ENCODE assay signal across 27 cellular contexts in genomic region chr19:1673645-1674292, GRCh38. TPM values are rescaled to one million over a fixed set of nuclear protein-coding genes. Genes with fewer than 3 reads are reported as not detected.
DNase-seq lines count a peak whose midpoint lies in the region; ATAC-seq, FAIRE-seq and TF ChIP-seq lines count a peak whose summit lies in the region.
"Had no signal": no experiment of that assay in that cellular context is flagged by ENCODE, and none has a peak within 500 bp of the region (broad histone marks: within the 10 kb centered on the region; RNA-seq: fewer than 3 reads in every experiment).

No MANE protein-coding gene starts in this region.

- WGBS in H1 (ENCODE audit: extremely low coverage in 1 of 2, insufficient coverage in 1 of 2, insufficient read length in 1 of 2, insufficient replicate concordance in 2 of 2, low coverage in 1 of 2, low lambda C conversion rate in 2 of 2, missing lambda C conversion rate in 1 of 2), 2 experiments: 68% methylated on average over 14 of the region's 16 CpGs; no CpG with 5 or more reads in 1 of the 2 experiments

- no peaks in the 10 kb centered on the region for H3K36me3 ChIP-seq in Panc1 (ENCODE audit: control insufficient read depth, insufficient read depth, low read length)
- no peaks in the 10 kb centered on the region for H3K36me3 ChIP-seq in H1 (ENCODE audit: control insufficient read depth in 2 of 4, insufficient read depth in 4 of 4, low read length in 3 of 4)
- H3K36me3 ChIP-seq: esophagus squamous epithelium, gastroesophageal sphincter, right lobe of liver, SJSA1 had no signal

- no peak overlapping the region for H4K8ac ChIP-seq in H1 (ENCODE audit: extremely low read depth, insufficient read depth, low read length)

- H3K4me1 ChIP-seq in Panc1 (ENCODE audit: control insufficient read depth, insufficient read depth, low read length): peaks cover 15% of the 10 kb centered on the region
- H3K4me1 ChIP-seq in H1 (replicated peaks in 1 of 4; ENCODE audit: control insufficient read depth in 3 of 4, insufficient read depth in 4 of 4, low read length in 3 of 4): peaks cover 0 to 11% (median 5%) of the 10 kb centered on the region in 4 experiments; a peak in 5 of 7 replicates

- TF ChIP-seq RAD21 in H1 (IDR thresholded peaks at IDR 0.05 in 1 of 2, conservative IDR thresholded peaks at IDR 0.05 in 1 of 2; ENCODE audit: low read depth in 2 of 2, low read length in 2 of 2): no peak

- no peaks in the 10 kb centered on the region for H3K9me3 Mint-ChIP-seq in Calu3 (ENCODE audit: low read depth, unreplicated experiment)
- H3K9me3 Mint-ChIP-seq: activated naive CD4-positive, alpha-beta T cell treated with anti-CD3 and anti-CD28 coated beads, Interleukin-2, amount 50 U/mL, for 24 hours; activated T-cell treated with anti-CD3 and anti-CD28 coated beads, Interleukin-2, amount 50 U/mL, for 72 hours; effector memory CD8-positive, alpha-beta T cell; GM23338; T-helper 2 cell treated with Interferon-gamma antibody and Interleukin-4, amounts not matched to agents 5 μg/mL and 100 μg/mL, for 36 hours had no signal

- H3K9me3 ChIP-seq in Panc1 (ENCODE audit: control insufficient read depth, insufficient read depth, low read depth, low read length) (no peaks in the 10 kb centered on the region), H1 (ENCODE audit: insufficient read depth in 2 of 2, low read depth in 1 of 2, low read length in 1 of 2) (no peaks in the 10 kb centered on the region)
- H3K9me3 ChIP-seq: esophagus squamous epithelium, gastroesophageal sphincter, right lobe of liver, SJSA1 had no signal

- no peak overlapping the region for H3K4ac ChIP-seq in H1 (replicated peaks; ENCODE audit: insufficient read length, low read depth, low read length)

- H3K36me3 Mint-ChIP-seq in Calu3 (ENCODE audit: insufficient read depth, unreplicated experiment): peaks cover 10% of the 10 kb centered on the region
- H3K36me3 Mint-ChIP-seq: activated naive CD4-positive, alpha-beta T cell treated with anti-CD3 and anti-CD28 coated beads, Interleukin-2, amount 50 U/mL, for 24 hours had no signal

- H3K9ac ChIP-seq in H1 (replicated peaks in 1 of 4; ENCODE audit: extremely low read depth in 1 of 4, low read depth in 3 of 4, low read length in 3 of 4): no peak overlapping the region
- H3K9ac ChIP-seq: KMS-11 had no signal

- peaks cover 0 to 6% of the 10 kb centered on the region in 2 experiments for H4K20me1 ChIP-seq in H1 (replicated peaks in 1 of 2; ENCODE audit: control insufficient read depth in 1 of 2, insufficient read depth in 2 of 2, low read length in 2 of 2)

- peaks cover under 1% of the 10 kb centered on the region for H3K4me1 Mint-ChIP-seq in Calu3 (ENCODE audit: low read depth, unreplicated experiment)
- H3K4me1 Mint-ChIP-seq: GM23338 had no signal

- H3K4me3 Mint-ChIP-seq in Calu3 (ENCODE audit: low read depth, unreplicated experiment): no peak overlapping the region
- H3K4me3 Mint-ChIP-seq: activated naive CD4-positive, alpha-beta T cell treated with anti-CD3 and anti-CD28 coated beads, Interleukin-2, amount 50 U/mL, for 24 hours; effector memory CD8-positive, alpha-beta T cell; GM23338; T-helper 2 cell treated with Interferon-gamma antibody and Interleukin-4, amounts not matched to agents 5 μg/mL and 100 μg/mL, for 36 hours had no signal

- H2AK5ac ChIP-seq in H1 (ENCODE audit: low read depth, low read length): peak overlapping the region; percentile 75; the same call in 1 of the 2 replicates

- H3K56ac ChIP-seq in H1 (replicated peaks; ENCODE audit: insufficient read length, low read depth, low read length): no peak overlapping the region

- TF ChIP-seq CTCF in Calu3 (IDR thresholded peaks at IDR 0.05; ENCODE audit: unreplicated experiment) (no peak), Panc1 (IDR thresholded peaks at IDR 0.05) (no peak), H1 (IDR thresholded peaks at IDR 0.05; ENCODE audit: control extremely low read depth in 1 of 3, insufficient read depth in 1 of 3, low read depth in 1 of 3, low read length in 3 of 3) (no peak), RWPE1 (conservative IDR thresholded peaks at IDR 0.05; ENCODE audit: low read depth) (no peak)

- H3K27ac ChIP-seq in Panc1 (ENCODE audit: low read length) (peak overlapping the region; percentile 77), H1 (ENCODE audit: low read depth, low read length) (no peak overlapping the region), RWPE1 (no peak overlapping the region)
- H3K27ac ChIP-seq: 22Rv1, esophagus squamous epithelium, gastroesophageal sphincter, KMS-11, right lobe of liver, SJSA1 had no signal

- H4K91ac ChIP-seq in H1 (replicated peaks; ENCODE audit: insufficient read length, low read length): no peak overlapping the region

- no peak overlapping the region for H3K4me3 ChIP-seq in Panc1 (ENCODE audit: low read depth in 2 of 2, low read length in 2 of 2)
- H3K4me3 ChIP-seq in H1 (ENCODE audit: extremely low read depth in 1 of 4, insufficient read depth in 2 of 4, low read depth in 3 of 4, low read length in 4 of 4): no peak overlapping the region
- H3K4me3 ChIP-seq: esophagus squamous epithelium, gastroesophageal sphincter, GM23338, right lobe of liver, SJSA1 had no signal

- H3K79me1 ChIP-seq in H1 (ENCODE audit: low read depth, low read length): no peaks in the 10 kb centered on the region

- POLR2A ChIA-PET in Panc1 (lab: Charles Lee): interaction anchor here (0.5 to 0.6 kb wide), 2 partner anchors 87 to 229 kb away, joined by 12 to 14 read pairs; no protein-coding TSS in a partner anchor
- POLR2A ChIA-PET in H1 (lab: Charles Lee; ENCODE audit: partially characterized antibody): interaction anchor here (1.2 to 2.3 kb wide), 2 partner anchors 73 to 83 kb away, joined by 3 to 6 read pairs; no protein-coding TSS in a partner anchor
- POLR2A ChIA-PET in RWPE1 (lab: Yijun Ruan, JAX; ENCODE audit: low non-redundant PET): no interaction called here

- H2BK12ac ChIP-seq in H1 (ENCODE audit: low read depth, low read length): no peak overlapping the region

- TF ChIP-seq EP300 in H1 (IDR thresholded peaks at IDR 0.05; ENCODE audit: borderline replicate concordance in 1 of 2, low read depth in 2 of 2, low read length in 2 of 2): no peak

- 0 out of 2 replicates have a peak overlapping the region, but pooled peaks have one; percentile 80 for H2BK20ac ChIP-seq in H1 (ENCODE audit: low read length)

- H2BK120ac ChIP-seq in H1 (replicated peaks; ENCODE audit: low read depth, low read length): no peak overlapping the region

- DNase-seq in DMS 273 (lab: John Stamatoyannopoulos, UW; ENCODE audit: unreplicated experiment) (peak; percentile 54), DMS 273 treated with DMSO at 0.1 percent for 48 hours (lab: John Stamatoyannopoulos, UW) (no peak), Calu3 (peak; percentile 35), Panc1 (ENCODE audit: low read depth, low spot score) (no peak), H1 (ENCODE audit: low read depth in 1 of 2, low spot score in 2 of 2) (no peak), HCEC 1CT (no peak), RWPE1 (ENCODE audit: low spot score) (no peak)
- DNase-seq: activated CD4-positive, CD25-positive, alpha-beta regulatory T cell; activated CD8-positive, alpha-beta memory T cell treated with anti-CD3 and anti-CD28 coated beads for 24 hours; activated T-cell treated with anti-CD3 and anti-CD28 coated beads, Interleukin-2, amount 50 U/mL, for 72 hours; effector memory CD8-positive, alpha-beta T cell; esophagus squamous epithelium; kidney glomerular epithelial cell; mammary epithelial cell; NCI-H2107; NCI-H524 treated with DMSO at 0.1 percent for 48 hours; substantia nigra had no signal

- no peak overlapping the region for H4K5ac ChIP-seq in H1 (ENCODE audit: insufficient read length, low read depth, low read length)

- CTCF ChIA-PET in Calu3 (lab: Charles Lee): interaction anchor here (0.5 to 0.8 kb wide), 4 partner anchors 87 to 123 kb away, joined by 3 to 6 read pairs (median 4); no protein-coding TSS in a partner anchor
- CTCF ChIA-PET in Panc1 (lab: Charles Lee): no interaction called here
- CTCF ChIA-PET in H1 (lab: Charles Lee; ENCODE audit: partially characterized antibody): interaction anchor here (0.6 to 6.0 kb wide), 22 partner anchors 10 to 1627 kb away, joined by 3 to 59 read pairs (median 6); partner anchors contain the start of gene UQCR11
- CTCF ChIA-PET in RWPE1 (lab: Yijun Ruan, JAX): interaction anchor here (0.5 to 4.4 kb wide), 5 partner anchors 89 to 152 kb away, joined by 3 to 41 read pairs (median 18); no protein-coding TSS in a partner anchor

- H2BK5ac ChIP-seq in H1 (ENCODE audit: low read depth, low read length): no peak overlapping the region

- FAIRE-seq in H1 (lab: Jason Lieb, UNC): no peak
- FAIRE-seq: GM19239 had no signal

- H3K27me3 ChIP-seq in Panc1 (ENCODE audit: control insufficient read depth, insufficient read depth, low read length) (no peaks in the 10 kb centered on the region), H1 (replicated peaks in 1 of 4; ENCODE audit: control insufficient read depth in 3 of 4, extremely low read depth in 1 of 4, insufficient read depth in 3 of 4, low read length in 3 of 4) (peaks cover 28 to 79% (median 66%) of the 10 kb centered on the region in 4 experiments)

- H3K27ac Mint-ChIP-seq in Calu3 (ENCODE audit: unreplicated experiment): no peak overlapping the region
- H3K27ac Mint-ChIP-seq: activated naive CD4-positive, alpha-beta T cell treated with anti-CD3 and anti-CD28 coated beads, Interleukin-2, amount 50 U/mL, for 24 hours; activated T-cell treated with anti-CD3 and anti-CD28 coated beads, Interleukin-2, amount 50 U/mL, for 72 hours; effector memory CD8-positive, alpha-beta T cell; GM23338; T-helper 2 cell treated with Interferon-gamma antibody and Interleukin-4, amounts not matched to agents 5 μg/mL and 100 μg/mL, for 36 hours had no signal

- no peak overlapping the region for H2AFZ ChIP-seq in H1 (ENCODE audit: low read length)
- H2AFZ ChIP-seq: GM23338 had no signal

- no peak overlapping the region for H3K4me2 ChIP-seq in H1 (ENCODE audit: insufficient read depth in 1 of 2, low read depth in 2 of 2, low read length in 2 of 2)
- H3K4me2 ChIP-seq: GM23338, KMS-11 had no signal

- TF ChIP-seq POLR2A in H1 (IDR thresholded peaks at IDR 0.05; ENCODE audit: control extremely low read depth in 1 of 2, low read depth in 2 of 2, low read length in 2 of 2): no peak

- peaks cover 37% of the 10 kb centered on the region for H3K27me3 Mint-ChIP-seq in Calu3 (ENCODE audit: unreplicated experiment)

- H3K79me2 ChIP-seq in H1 (ENCODE audit: control insufficient read depth in 1 of 2, insufficient read depth in 2 of 2, low read length in 2 of 2): no peaks in the 10 kb centered on the region

- peaks cover 8% of the 10 kb centered on the region for H3K23me2 ChIP-seq in H1 (ENCODE audit: low read depth, low read length)

- no TSS peak for BruUV-seq in Calu3 (replicated peaks; lab: Mats Ljungman, UMichigan)
- BruUV-seq in Panc1 (replicated peaks; lab: Mats Ljungman, UMichigan): no TSS peak

- in situ Hi-C loops in Panc1 (cut with HindIII; ENCODE audit: low pct_unique_long_range_greater_than_20kb, low sequenced_read_pairs): no loop called here

- intact Hi-C loops in Calu3 (cut with micrococcal nuclease; ENCODE audit: unreplicated experiment): loop anchor here (5.0 to 10.0 kb wide), 2 partner anchors 121 to 126 kb away; no protein-coding TSS in a partner anchor
- intact Hi-C loops in Panc1 (cut with micrococcal nuclease; ENCODE audit: unreplicated experiment): loop anchor here (10.0 kb wide), 1 partner anchor 81 kb away; the partner anchor contains the start of gene ONECUT3

- ATAC-seq in Panc1 (peak; percentile 45), GM19324 (IDR thresholded peaks at IDR 0.05; ENCODE audit: low FRiP score, unreplicated experiment) (no peak)
- ATAC-seq: activated T-cell treated with anti-CD3 and anti-CD28 coated beads, Interleukin-2, amount 50 U/mL, for 72 hours; effector memory CD8-positive, alpha-beta T cell; gastroesophageal sphincter; GM23338; right lobe of liver had no signal

- peak overlapping the region; percentile 32; the same call in 1 of the 2 replicates for H3K18ac ChIP-seq in H1 (ENCODE audit: extremely low read depth, low read length)

- no peak overlapping the region for H3K23ac ChIP-seq in H1 (ENCODE audit: insufficient read length)

- H2BK15ac ChIP-seq in H1 (ENCODE audit: low read length): peak overlapping the region; percentile 81; the same call in 1 of the 2 replicates

- no peak overlapping the region for H3K14ac ChIP-seq in H1 (ENCODE audit: insufficient read length)

RNA-seq across cellular contexts. Expression of gene TCF3, which starts 21.4 kb away (rescaled TPM):
- total RNA-seq in Calu3 (2022) (102 and 110 TPM in 2 replicates), Panc1 (2021; ENCODE audit: unreplicated experiment) (175 TPM)
- 220 TPM for polyA plus RNA-seq in Panc1 (2012; ENCODE audit: insufficient read length)
- total RNA-seq in H1 (2021; fragmentation: NEBNext Ultra II Directional; extraction: Animal tissue kit (Norgen Biotek cat#: 25700)): 340 and 348 TPM in 2 replicates
- 241 and 471 TPM in 2 replicates for polyA plus RNA-seq in H1 (2011; rRNA removed)
- polyA plus RNA-seq in H1 (2011; cell fraction: cytosol; rRNA removed): 271 TPM
- 468 TPM for polyA plus RNA-seq in H1 (2011; cell fraction: nucleus; rRNA removed)
- polyA plus RNA-seq in H1 (2012, experiment 1 of 2): 258 to 276 TPM (median 262 TPM) in 4 replicates
- 216 TPM for polyA plus RNA-seq in H1 (2012, experiment 2 of 2)
- 188 TPM for polyA plus RNA-seq in H1 (2013, experiment 1 of 2)
- 190 TPM for polyA plus RNA-seq in H1 (2013, experiment 2 of 2)
- 47.7 and 78.0 TPM in 2 replicates for polyA minus RNA-seq in H1 (2011; rRNA and poly(A)+ RNA removed)
- 232 TPM for polyA minus RNA-seq in H1 (2011; cell fraction: cytosol; rRNA and poly(A)+ RNA removed)
- 124 TPM for polyA minus RNA-seq in H1 (2011; cell fraction: nucleus; rRNA and poly(A)+ RNA removed)

Comparison
In these comparisons a context has a peak if more than half of its experiments do, and no peak if none do; other contexts are left out.
1. DNase-seq: peak in DMS 273 (single experiment) and Calu3 (single experiment); none in DMS 273 treated with DMSO at 0.1 percent for 48 hours (single experiment), Panc1 (single experiment), H1 (0 of 2), HCEC 1CT (single experiment) and RWPE1 (single experiment).